8 cellular contexts compared by ENCODE assay signal in the genomic region with DNA sequence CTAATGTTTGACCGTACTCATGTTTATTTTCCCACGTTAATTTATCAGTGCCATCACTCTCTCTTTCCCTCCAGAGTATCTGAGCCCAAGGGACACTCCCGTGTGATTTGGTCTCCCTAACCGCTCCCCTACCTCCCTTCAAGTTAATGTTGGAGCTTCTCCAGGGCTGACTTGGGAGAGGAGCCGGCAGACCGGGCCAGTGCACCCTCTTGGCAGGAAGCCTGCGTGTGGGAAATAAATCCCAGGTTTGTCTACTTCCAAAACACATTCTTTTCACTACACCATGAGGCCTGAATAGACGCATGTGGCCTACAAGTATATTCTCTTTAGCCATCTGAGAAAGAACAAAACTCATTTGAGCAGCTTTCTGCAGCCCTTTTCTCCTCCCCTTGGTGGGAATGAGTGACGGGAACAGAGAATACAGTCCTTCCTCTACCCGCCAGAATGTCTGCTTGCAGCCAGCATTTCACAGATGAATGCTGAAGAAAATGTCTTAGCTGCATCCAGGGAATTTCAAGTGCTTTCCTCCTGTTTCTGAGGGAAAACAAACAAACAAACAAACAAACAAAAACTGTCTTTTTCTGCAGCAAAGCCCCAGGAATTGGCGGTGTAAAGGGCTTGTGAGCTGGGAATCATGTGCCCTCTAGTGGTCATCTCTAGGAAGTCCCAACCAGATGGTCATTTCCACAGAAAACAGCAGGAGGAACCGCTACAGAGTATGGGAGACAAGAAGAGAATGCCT. TPM values are rescaled to one million over a fixed set of nuclear protein-coding genes. Genes with fewer than 3 reads are reported as not detected.
A peak's percentile ranks its signal among the peaks of the same experiment; 100 is the strongest.
DNase-seq lines count a peak whose midpoint lies in the region; ATAC-seq, FAIRE-seq and TF ChIP-seq lines count a peak whose summit lies in the region.

No MANE protein-coding gene starts in this region.

- FAIRE-seq in pancreas (lab: Jason Lieb, UNC) = no peak

- no peaks in the 10 kb centered on the region for H3K4me1 Mint-ChIP-seq in activated T-helper 1 cell treated with anti-CD3 and anti-CD28 coated beads, Interleukin-12 subunit alpha, Interleukin-12 subunit beta, Interleukin-2, Interleukin-4 antibody, amounts not matched to agents 30 ng/mL and 10 ng/mL and 1 ng/mL, durations not matched to agents 14 hours and 24 hours and 36 hours (ENCODE audit: low read depth)

- peak; percentile 87 for ATAC-seq in GM19035 (IDR thresholded peaks at IDR 0.05; ENCODE audit: unreplicated experiment)
- ATAC-seq in HG03159 (IDR thresholded peaks at IDR 0.05; ENCODE audit: unreplicated experiment) = peak; percentile 86
- peak; percentile 89 to 98 (median 96) for ATAC-seq in pancreas

- WGBS in pancreas, 2 donors = 4 to 5% methylated on average over 12 of the region's 12 CpGs

- H3K9me3 ChIP-seq in pancreas = no peaks in the 10 kb centered on the region

- peaks cover 0 to 6% (median 0%) of the 10 kb centered on the region in 3 donors for H3K4me1 ChIP-seq in pancreas

- H3K4me3 Mint-ChIP-seq in activated T-helper 1 cell treated with anti-CD3 and anti-CD28 coated beads, Interleukin-12 subunit alpha, Interleukin-12 subunit beta, Interleukin-2, Interleukin-4 antibody, amounts not matched to agents 30 ng/mL and 10 ng/mL and 1 ng/mL, durations not matched to agents 14 hours and 24 hours and 36 hours = no peak overlapping the region

- peak; percentile 74 to 83 (median 81) for TF ChIP-seq CTCF in pancreas (IDR thresholded peaks at IDR 0.05)

- intact Hi-C loops in activated T-helper 1 cell treated with anti-CD3 and anti-CD28 coated beads, Interleukin-12 subunit alpha, Interleukin-12 subunit beta, Interleukin-2, Interleukin-4 antibody, amounts not matched to agents 30 ng/mL and 10 ng/mL and 1 ng/mL, durations not matched to agents 14 hours and 24 hours and 36 hours (cut with micrococcal nuclease) = loop anchor here (1.0 to 5.0 kb wide), 4 partner anchors 296 to 1256 kb away; a partner anchor contains a TSS
- intact Hi-C loops in pancreas (cut with DNase I) = loop anchor here in 1 of 3 donors (5.0 kb wide), 2 partner anchors 296 to 721 kb away; a partner anchor contains a TSS

- H3K36me3 Mint-ChIP-seq in activated T-helper 1 cell treated with anti-CD3 and anti-CD28 coated beads, Interleukin-12 subunit alpha, Interleukin-12 subunit beta, Interleukin-2, Interleukin-4 antibody, amounts not matched to agents 30 ng/mL and 10 ng/mL and 1 ng/mL, durations not matched to agents 14 hours and 24 hours and 36 hours (ENCODE audit: low read depth) = no peaks in the 10 kb centered on the region

- no peaks in the 10 kb centered on the region for H3K27me3 ChIP-seq in pancreas

- no peak overlapping the region for H3K27ac ChIP-seq in pancreas

- H3K4me3 ChIP-seq in pancreas = peak overlapping the region in 2 of 4 donors; percentile 13 to 31

- H3K9me3 Mint-ChIP-seq in activated T-helper 1 cell treated with anti-CD3 and anti-CD28 coated beads, Interleukin-12 subunit alpha, Interleukin-12 subunit beta, Interleukin-2, Interleukin-4 antibody, amounts not matched to agents 30 ng/mL and 10 ng/mL and 1 ng/mL, durations not matched to agents 14 hours and 24 hours and 36 hours = no peaks in the 10 kb centered on the region

- peak; percentile 46 for DNase-seq in DMS114 treated with DMSO at 0.1 percent for 48 hours (lab: John Stamatoyannopoulos, UW; ENCODE audit: unreplicated experiment)
- peak; percentile 31 for DNase-seq in NCI-H226
- peak; percentile 15 for DNase-seq in activated T-helper 1 cell treated with anti-CD3 and anti-CD28 coated beads, Interleukin-12 subunit alpha, Interleukin-12 subunit beta, Interleukin-2, Interleukin-4 antibody, amounts not matched to agents 30 ng/mL and 10 ng/mL and 1 ng/mL, durations not matched to agents 14 hours and 24 hours and 36 hours (ENCODE audit: low spot score)
- DNase-seq in glomerular visceral epithelial cell (ENCODE audit: extremely low spot score) = peak; percentile 64
- DNase-seq in pancreas = peak in 2 of 6 donors; percentile 11 to 59
- no peak for DNase-seq in NCI-H1048 (lab: John Stamatoyannopoulos, UW)

- H3K27ac Mint-ChIP-seq in activated T-helper 1 cell treated with anti-CD3 and anti-CD28 coated beads, Interleukin-12 subunit alpha, Interleukin-12 subunit beta, Interleukin-2, Interleukin-4 antibody, amounts not matched to agents 30 ng/mL and 10 ng/mL and 1 ng/mL, durations not matched to agents 14 hours and 24 hours and 36 hours = no peak overlapping the region

- no peaks in the 10 kb centered on the region for H3K36me3 ChIP-seq in pancreas

- H3K27me3 Mint-ChIP-seq in activated T-helper 1 cell treated with anti-CD3 and anti-CD28 coated beads, Interleukin-12 subunit alpha, Interleukin-12 subunit beta, Interleukin-2, Interleukin-4 antibody, amounts not matched to agents 30 ng/mL and 10 ng/mL and 1 ng/mL, durations not matched to agents 14 hours and 24 hours and 36 hours (ENCODE audit: insufficient read depth) = peaks cover 4% of the 10 kb centered on the region

RNA-seq across cellular contexts. Expression of a gene that starts 41.4 kb away (rescaled TPM):
- total RNA-seq in activated T-helper 1 cell treated with anti-CD3 and anti-CD28 coated beads, Interleukin-12 subunit alpha, Interleukin-12 subunit beta, Interleukin-2, Interleukin-4 antibody, amounts not matched to agents 30 ng/mL and 10 ng/mL and 1 ng/mL, durations not matched to agents 14 hours and 24 hours and 36 hours = not detected in 2 replicates
- total RNA-seq in pancreas = 1 to 10 TPM; 2.6 to 7.3 (median 4.3) TPM
- polyA plus RNA-seq in pancreas = 10 to 100 TPM; 25.5 to 47.3 TPM
